In genomic region chr19:54266133-54266532, GRCh38 we compare ENCODE assay signal across 8 cellular contexts. TPM values are rescaled to one million over a fixed set of nuclear protein-coding genes. Genes with fewer than 3 reads are reported as not detected.
DNase-seq lines count a peak whose midpoint lies in the region; ATAC-seq and TF ChIP-seq lines count a peak whose summit lies in the region.

No MANE protein-coding gene starts in this region.

- no peak overlapping the region for H3K4me3 Mint-ChIP-seq in activated T-helper 2 cell treated with anti-CD3 and anti-CD28 coated beads, Interferon-gamma antibody, Interleukin-2, Interleukin-4, amounts not matched to agents 10 μg/mL and 5 μg/mL and 100 μg/mL, durations not matched to agents 14 hours and 24 hours and 36 hours (ENCODE audit: low read depth)

- H3K9me3 ChIP-seq in upper lobe of right lung, result no peaks in the 10 kb centered on the region

- no peaks in the 10 kb centered on the region for H3K36me3 Mint-ChIP-seq in activated T-helper 2 cell treated with anti-CD3 and anti-CD28 coated beads, Interferon-gamma antibody, Interleukin-2, Interleukin-4, amounts not matched to agents 10 μg/mL and 5 μg/mL and 100 μg/mL, durations not matched to agents 14 hours and 24 hours and 36 hours (ENCODE audit: low read depth)

- DNase-seq in CMK (ENCODE audit: low read depth), result peak; percentile 55
- peak; percentile 25 for DNase-seq in HS-5 (ENCODE audit: low read depth)
- DNase-seq in RPMI7951 (ENCODE audit: low read depth), result peak; percentile 55
- peak; percentile 46 for DNase-seq in activated T-helper 2 cell treated with anti-CD3 and anti-CD28 coated beads, Interferon-gamma antibody, Interleukin-2, Interleukin-4, amounts not matched to agents 10 μg/mL and 5 μg/mL and 100 μg/mL, durations not matched to agents 14 hours and 24 hours and 36 hours (ENCODE audit: low spot score)
- peak; percentile 42 for DNase-seq in glomerular endothelial cell (ENCODE audit: extremely low read depth, low read depth, low spot score)
- peak; percentile 46 for DNase-seq in pons (ENCODE audit: low spot score)
- DNase-seq in upper lobe of right lung, result peak; percentile 83

- no peaks in the 10 kb centered on the region for H3K4me1 ChIP-seq in upper lobe of right lung

- no peaks in the 10 kb centered on the region for H3K9me3 Mint-ChIP-seq in activated T-helper 2 cell treated with anti-CD3 and anti-CD28 coated beads, Interferon-gamma antibody, Interleukin-2, Interleukin-4, amounts not matched to agents 10 μg/mL and 5 μg/mL and 100 μg/mL, durations not matched to agents 14 hours and 24 hours and 36 hours

- H3K4me1 Mint-ChIP-seq in activated T-helper 2 cell treated with anti-CD3 and anti-CD28 coated beads, Interferon-gamma antibody, Interleukin-2, Interleukin-4, amounts not matched to agents 10 μg/mL and 5 μg/mL and 100 μg/mL, durations not matched to agents 14 hours and 24 hours and 36 hours (ENCODE audit: low read depth), result no peaks in the 10 kb centered on the region

- H3K27me3 ChIP-seq in upper lobe of right lung, result peaks cover under 1% of the 10 kb centered on the region

- ATAC-seq in upper lobe of right lung, result peak; percentile 91
- ATAC-seq in GM21576 (IDR thresholded peaks at IDR 0.05; ENCODE audit: unreplicated experiment), result no peak

- peaks cover 17% of the 10 kb centered on the region for H3K27me3 Mint-ChIP-seq in activated T-helper 2 cell treated with anti-CD3 and anti-CD28 coated beads, Interferon-gamma antibody, Interleukin-2, Interleukin-4, amounts not matched to agents 10 μg/mL and 5 μg/mL and 100 μg/mL, durations not matched to agents 14 hours and 24 hours and 36 hours (ENCODE audit: low read depth)

- intact Hi-C loops in activated T-helper 2 cell treated with anti-CD3 and anti-CD28 coated beads, Interferon-gamma antibody, Interleukin-2, Interleukin-4, amounts not matched to agents 10 μg/mL and 5 μg/mL and 100 μg/mL, durations not matched to agents 14 hours and 24 hours and 36 hours (cut with micrococcal nuclease), result no loop called here
- intact Hi-C loops in upper lobe of right lung (cut with DNase I), result no loop called here

- H3K4me3 ChIP-seq in upper lobe of right lung, result no peak overlapping the region

- peak; percentile 78 for TF ChIP-seq CTCF in upper lobe of right lung (IDR thresholded peaks at IDR 0.05)

- H3K36me3 ChIP-seq in upper lobe of right lung, result no peaks in the 10 kb centered on the region

- no peak overlapping the region for H3K27ac Mint-ChIP-seq in activated T-helper 2 cell treated with anti-CD3 and anti-CD28 coated beads, Interferon-gamma antibody, Interleukin-2, Interleukin-4, amounts not matched to agents 10 μg/mL and 5 μg/mL and 100 μg/mL, durations not matched to agents 14 hours and 24 hours and 36 hours

- no peak overlapping the region for H3K27ac ChIP-seq in upper lobe of right lung

RNA-seq across cellular contexts. Expression of gene LILRB5, which starts 9.1 kb away (rescaled TPM):
- total RNA-seq in RPMI7951 (2014; rRNA removed; shearing (Covaris generic)), result not detected in 2 replicates
- 0.05 TPM in 1 of 2 replicates, not detected in the other for total RNA-seq in activated T-helper 2 cell treated with anti-CD3 and anti-CD28 coated beads, Interferon-gamma antibody, Interleukin-2, Interleukin-4, amounts not matched to agents 10 μg/mL and 5 μg/mL and 100 μg/mL, durations not matched to agents 14 hours and 24 hours and 36 hours
- total RNA-seq in glomerular endothelial cell (not detected in 2 replicates), upper lobe of right lung (9.1 TPM)

RNA-seq across cellular contexts. Expression of gene LILRB2, which starts 14.8 kb away (rescaled TPM):
- not detected in 2 replicates for total RNA-seq in RPMI7951 (2014; rRNA removed; shearing (Covaris generic))
- total RNA-seq in activated T-helper 2 cell treated with anti-CD3 and anti-CD28 coated beads, Interferon-gamma antibody, Interleukin-2, Interleukin-4, amounts not matched to agents 10 μg/mL and 5 μg/mL and 100 μg/mL, durations not matched to agents 14 hours and 24 hours and 36 hours, result not detected in 2 replicates
- not detected in 2 replicates for total RNA-seq in glomerular endothelial cell
- 18.8 TPM for total RNA-seq in upper lobe of right lung

RNA-seq across cellular contexts. Expression of gene LILRA6, which starts 23.5 kb away (rescaled TPM):
- not detected in 2 replicates for total RNA-seq in RPMI7951 (2014; rRNA removed; shearing (Covaris generic))
- not detected in 2 replicates for total RNA-seq in activated T-helper 2 cell treated with anti-CD3 and anti-CD28 coated beads, Interferon-gamma antibody, Interleukin-2, Interleukin-4, amounts not matched to agents 10 μg/mL and 5 μg/mL and 100 μg/mL, durations not matched to agents 14 hours and 24 hours and 36 hours
- total RNA-seq in glomerular endothelial cell, result not detected in 2 replicates
- 21.4 TPM for total RNA-seq in upper lobe of right lung

RNA-seq across cellular contexts. Expression of gene LILRB3, which starts 43.3 kb away (rescaled TPM):
- total RNA-seq in RPMI7951 (2014; rRNA removed; shearing (Covaris generic)), result not detected in 2 replicates
- total RNA-seq in activated T-helper 2 cell treated with anti-CD3 and anti-CD28 coated beads, Interferon-gamma antibody, Interleukin-2, Interleukin-4, amounts not matched to agents 10 μg/mL and 5 μg/mL and 100 μg/mL, durations not matched to agents 14 hours and 24 hours and 36 hours, result 0.64 TPM in 1 of 2 replicates, not detected in the other
- not detected in 2 replicates for total RNA-seq in glomerular endothelial cell
- total RNA-seq in upper lobe of right lung, result 61.5 TPM

RNA-seq across cellular contexts. Expression of gene LILRA5, which starts 46.8 kb away (rescaled TPM):
- not detected in 2 replicates for total RNA-seq in RPMI7951 (2014; rRNA removed; shearing (Covaris generic))
- total RNA-seq in activated T-helper 2 cell treated with anti-CD3 and anti-CD28 coated beads, Interferon-gamma antibody, Interleukin-2, Interleukin-4, amounts not matched to agents 10 μg/mL and 5 μg/mL and 100 μg/mL, durations not matched to agents 14 hours and 24 hours and 36 hours, result not detected in 2 replicates
- not detected in 2 replicates for total RNA-seq in glomerular endothelial cell
- 13.5 TPM for total RNA-seq in upper lobe of right lung

Comparison
In these comparisons a context has a peak if more than half of its experiments do, and no peak if none do; other contexts are left out.
1. DNase-seq: peak in every context shown above with its lines; median percentile 83 in upper lobe of right lung; 55 in CMK; 55 in RPMI7951; 46 in activated T-helper 2 cell treated with anti-CD3 and anti-CD28 coated beads, Interferon-gamma antibody, Interleukin-2, Interleukin-4, amounts not matched to agents 10 μg/mL and 5 μg/mL and 100 μg/mL, durations not matched to agents 14 hours and 24 hours and 36 hours; 46 in pons; 42 in glomerular endothelial cell; 25 in HS-5.
2. RNA of gene LILRB2, which starts 14.8 kb away (total RNA-seq): 18.8 TPM in upper lobe of right lung (single experiment); not detected in activated T-helper 2 cell treated with anti-CD3 and anti-CD28 coated beads, Interferon-gamma antibody, Interleukin-2, Interleukin-4, amounts not matched to agents 10 μg/mL and 5 μg/mL and 100 μg/mL, durations not matched to agents 14 hours and 24 hours and 36 hours, not detected in RPMI7951 and not detected in glomerular endothelial cell; every median in the first group is over 10 times any median in the second.
3. RNA of gene LILRA6, which starts 23.5 kb away (total RNA-seq): 21.4 TPM in upper lobe of right lung (single experiment); not detected in activated T-helper 2 cell treated with anti-CD3 and anti-CD28 coated beads, Interferon-gamma antibody, Interleukin-2, Interleukin-4, amounts not matched to agents 10 μg/mL and 5 μg/mL and 100 μg/mL, durations not matched to agents 14 hours and 24 hours and 36 hours, not detected in RPMI7951 and not detected in glomerular endothelial cell; every median in the first group is over 10 times any median in the second.